ENCODE assay signal across 8 cellular contexts in the genomic region with DNA sequence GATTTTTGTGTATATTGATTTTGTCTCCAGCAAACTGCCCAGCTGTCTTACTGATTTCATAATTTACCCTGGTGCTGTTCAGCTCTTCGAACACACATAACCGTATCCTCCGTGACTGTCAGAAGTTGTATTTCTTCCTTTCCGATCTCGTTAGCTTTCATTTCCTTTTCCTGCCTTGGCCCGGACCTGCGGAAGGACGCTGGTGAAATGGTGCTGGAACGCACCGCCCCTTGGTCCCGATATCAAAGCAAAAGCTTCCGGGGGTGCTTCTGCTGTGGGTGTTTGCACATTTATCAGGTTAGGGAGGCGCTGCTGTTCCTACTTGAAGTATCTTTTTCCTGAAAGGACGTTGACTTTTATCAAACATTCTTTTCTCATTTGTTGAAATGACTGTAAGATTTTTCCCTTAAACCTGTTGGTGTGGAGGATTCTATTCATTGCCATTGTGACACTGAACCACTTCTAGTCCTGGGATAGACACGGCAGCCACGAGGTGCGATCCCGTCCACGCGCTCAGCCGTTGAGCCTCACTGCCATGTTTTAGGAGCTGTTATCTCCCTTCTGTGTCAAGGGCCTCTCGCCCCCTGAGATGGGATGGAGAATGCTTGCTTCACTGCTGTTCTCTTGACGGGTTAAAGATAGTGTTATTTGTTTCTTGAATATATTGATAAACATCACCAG.
DNase-seq lines count a peak whose midpoint lies in the region; ATAC-seq and TF ChIP-seq lines count a peak whose summit lies in the region.

No MANE protein-coding gene starts in this region.

- H3K9me3 ChIP-seq in Caco-2 = no peaks in the 10 kb centered on the region

- intact Hi-C loops in left ventricle myocardium superior (cut with micrococcal nuclease) = no loop called here
- intact Hi-C loops in Caco-2 (cut with micrococcal nuclease; ENCODE audit: unreplicated experiment) = no loop called here

- peaks cover 67% of the 10 kb centered on the region for H3K4me1 Mint-ChIP-seq in activated T-cell treated with anti-CD3 and anti-CD28 coated beads, Interleukin-2, amount 50 U/mL, for 24 hours (ENCODE audit: low read depth)
- peaks cover 20% of the 10 kb centered on the region for H3K4me1 Mint-ChIP-seq in Caco-2 (ENCODE audit: low read depth, unreplicated experiment)

- ATAC-seq in left ventricle myocardium superior = peak; percentile 19
- ATAC-seq in GM18511 (IDR thresholded peaks at IDR 0.05; ENCODE audit: unreplicated experiment) = no peak
- ATAC-seq in HG03457 (IDR thresholded peaks at IDR 0.05; ENCODE audit: unreplicated experiment) = no peak

- POLR2A ChIA-PET in Caco-2 (lab: Charles Lee) = interaction anchor here (0.7 kb wide), 1 partner anchor 1006 kb away, joined by 5 read pairs; no protein-coding TSS in a partner anchor

- TF ChIP-seq CTCF in Caco-2 (IDR thresholded peaks at IDR 0.05; ENCODE audit: insufficient read depth in 1 of 2, low read depth in 1 of 2, low read length in 1 of 2, severe bottlenecking in 1 of 2, unreplicated experiment in 1 of 2) = no peak

- no peaks in the 10 kb centered on the region for H3K36me3 Mint-ChIP-seq in activated T-cell treated with anti-CD3 and anti-CD28 coated beads, Interleukin-2, amount 50 U/mL, for 24 hours (ENCODE audit: low read depth)
- H3K36me3 Mint-ChIP-seq in Caco-2 (ENCODE audit: insufficient read depth, unreplicated experiment) = no peaks in the 10 kb centered on the region

- peak overlapping the region; percentile 45 for H3K4me3 Mint-ChIP-seq in activated T-cell treated with anti-CD3 and anti-CD28 coated beads, Interleukin-2, amount 50 U/mL, for 24 hours
- no peak overlapping the region for H3K4me3 Mint-ChIP-seq in Caco-2 (ENCODE audit: unreplicated experiment)

- DNase-seq in Kasumi-1 (lab: John Stamatoyannopoulos, UW) = peak; percentile 61 to 76
- DNase-seq in activated T-cell treated with anti-CD3 and anti-CD28 coated beads, Interleukin-2, amount 50 U/mL, for 24 hours = peak; percentile 52
- DNase-seq in left ventricle myocardium superior = peak; percentile 47
- peak; percentile 33 to 62 for DNase-seq in stimulated activated CD4-positive, alpha-beta T cell treated with anti-CD3 and anti-CD28 coated beads, Interleukin-4, amount 100 ng/mL, for 4 hours
- DNase-seq in DMS 273 treated with DMSO at 0.1 percent for 48 hours (lab: John Stamatoyannopoulos, UW) = no peak
- no peak for DNase-seq in Caco-2

- no peaks in the 10 kb centered on the region for H3K9me3 Mint-ChIP-seq in activated T-cell treated with anti-CD3 and anti-CD28 coated beads, Interleukin-2, amount 50 U/mL, for 24 hours
- H3K9me3 Mint-ChIP-seq in Caco-2 (ENCODE audit: unreplicated experiment) = no peaks in the 10 kb centered on the region

- H3K4me3 ChIP-seq in Caco-2 (ENCODE audit: low read depth, low read length) = no peak overlapping the region

- peak overlapping the region; percentile 60 for H3K27ac Mint-ChIP-seq in activated T-cell treated with anti-CD3 and anti-CD28 coated beads, Interleukin-2, amount 50 U/mL, for 24 hours
- no peak overlapping the region for H3K27ac Mint-ChIP-seq in Caco-2 (ENCODE audit: unreplicated experiment)

- H3K27me3 ChIP-seq in Caco-2 (replicated peaks; ENCODE audit: control insufficient read depth, insufficient read depth, low read length) = no peaks in the 10 kb centered on the region

- CTCF ChIA-PET in Caco-2 (lab: Charles Lee) = no interaction called here

- BruUV-seq in Caco-2 (replicated peaks; lab: Mats Ljungman, UMichigan) = no TSS peak

- no peaks in the 10 kb centered on the region for H3K36me3 ChIP-seq in Caco-2 (ENCODE audit: control insufficient read depth, insufficient read depth, low read length)

- H3K4me1 ChIP-seq in Caco-2 = peaks cover 17% of the 10 kb centered on the region; the same call in 1 of the 2 replicates

- no peaks in the 10 kb centered on the region for H3K27me3 Mint-ChIP-seq in activated T-cell treated with anti-CD3 and anti-CD28 coated beads, Interleukin-2, amount 50 U/mL, for 24 hours
- no peaks in the 10 kb centered on the region for H3K27me3 Mint-ChIP-seq in Caco-2 (ENCODE audit: insufficient read depth, unreplicated experiment)

Comparison
In these comparisons a context has a peak if more than half of its experiments do, and no peak if none do; other contexts are left out.
1. DNase-seq: peak in Kasumi-1 (2 of 2), activated T-cell treated with anti-CD3 and anti-CD28 coated beads, Interleukin-2, amount 50 U/mL, for 24 hours (single experiment), left ventricle myocardium superior (single experiment) and stimulated activated CD4-positive, alpha-beta T cell treated with anti-CD3 and anti-CD28 coated beads, Interleukin-4, amount 100 ng/mL, for 4 hours (2 of 2); none in DMS 273 treated with DMSO at 0.1 percent for 48 hours (single experiment) and Caco-2 (0 of 2).